8 cellular contexts compared by ENCODE assay signal in genomic region chr3:52062499-52062898, GRCh38. TPM values are rescaled to one million over a fixed set of nuclear protein-coding genes. Genes with fewer than 3 reads are reported as not detected.
A peak's percentile ranks its signal among the peaks of the same experiment; 100 is the strongest.
DNase-seq lines count a peak whose midpoint lies in the region; ATAC-seq and TF ChIP-seq lines count a peak whose summit lies in the region.

No MANE protein-coding gene starts in this region.

- intact Hi-C loops in posterior vena cava (cut with DNase I): no loop called here

- no peaks in the 10 kb centered on the region for H3K9me3 ChIP-seq in MG63

- in situ Hi-C loops in G401 (cut with HindIII; ENCODE audit: low sequenced_read_pairs): no loop called here
- in situ Hi-C loops in KBM-7 (cut with MboI; ENCODE audit: low pct_unique_long_range_greater_than_20kb, low sequenced_read_pairs): no loop called here

- ATAC-seq in GM18868 (IDR thresholded peaks at IDR 0.05; ENCODE audit: unreplicated experiment): peak; percentile 55
- ATAC-seq in HG02938 (IDR thresholded peaks at IDR 0.05; ENCODE audit: unreplicated experiment): no peak

- TF ChIP-seq CTCF in cardiac fibroblast (IDR thresholded peaks at IDR 0.05; ENCODE audit: low read depth, low read length): no peak

- DNase-seq in MG63 (peak; percentile 90), cardiac fibroblast (ENCODE audit: low read depth in 2 of 2) (peak; percentile 86 to 96), posterior vena cava (ENCODE audit: low spot score) (peak; percentile 91), G401 (ENCODE audit: low spot score) (no peak), KBM-7 (no peak), iPS-NIHi7 (ENCODE audit: extremely low spot score) (no peak)

- no peak overlapping the region for H3K4me3 ChIP-seq in MG63
- H3K4me3 ChIP-seq in cardiac fibroblast (replicated peaks in 1 of 2; ENCODE audit: low read depth in 2 of 2, low read length in 2 of 2): no peak overlapping the region

- H3K27me3 ChIP-seq in MG63: no peaks in the 10 kb centered on the region

- H3K36me3 ChIP-seq in MG63: no peaks in the 10 kb centered on the region

RNA-seq across cellular contexts. Expression of gene DUSP7, which starts 6.1 kb away (rescaled TPM):
- total RNA-seq in MG63 (2014; rRNA removed; shearing (Covaris generic); ENCODE audit: low replicate concordance): 2.1 and 9.7 TPM in 2 replicates
- 10 to 100 TPM; 29.9 to 36.4 TPM for total RNA-seq in posterior vena cava
- total RNA-seq in G401 (2014; rRNA removed; shearing (Covaris generic)): 14.6 and 16.8 TPM in 2 replicates

Comparison
In these comparisons a context has a peak if more than half of its experiments do, and no peak if none do; other contexts are left out.
1. DNase-seq: peak in MG63 (single experiment), cardiac fibroblast (2 of 2) and posterior vena cava (single experiment); none in G401 (single experiment), KBM-7 (single experiment) and iPS-NIHi7 (single experiment).